13 cellular contexts compared by ENCODE assay signal in the genomic region with DNA sequence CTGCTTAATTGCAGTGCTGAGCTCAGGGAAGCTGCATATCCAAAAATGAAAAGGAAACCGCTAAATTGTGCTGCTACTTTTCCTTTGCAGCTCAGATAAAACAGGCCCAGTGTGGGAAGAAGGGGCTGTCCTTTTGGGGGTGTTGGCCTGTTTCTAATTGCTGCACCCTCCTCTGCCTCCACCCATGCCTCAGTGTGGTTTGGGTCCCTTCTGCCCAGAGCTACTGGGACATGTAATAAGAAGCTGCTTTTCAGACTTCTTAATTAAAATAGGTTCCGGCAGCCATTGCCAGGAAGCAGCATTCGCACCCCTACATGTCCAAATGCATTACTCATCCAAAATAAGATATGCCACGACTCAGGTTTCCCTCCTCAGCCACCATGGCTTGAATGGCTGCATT.
"Had no signal": no experiment of that assay in that cellular context is flagged by ENCODE, and none has a peak within 500 bp of the region (broad histone marks: within the 10 kb centered on the region; RNA-seq: fewer than 3 reads in every experiment).

No MANE protein-coding gene starts in this region.

- FAIRE-seq: colon, urothelium cell line had no signal

- DNase-seq: activated CD4-positive, alpha-beta T cell treated with anti-CD3 and anti-CD28 coated beads for 1 hour; activated CD4-positive, alpha-beta T cell treated with anti-CD3 and anti-CD28 coated beads, Interleukin-2, amount 50 U/mL, for 4 hours; activated CD8-positive, alpha-beta memory T cell treated with anti-CD3 and anti-CD28 coated beads, Interleukin-2, amount 10 ng/mL, durations not matched to agents 7 days and 5 days; activated naive CD4-positive, alpha-beta T cell treated with anti-CD3 and anti-CD28 coated beads, Interleukin-2, amount 50 U/mL, for 16 hours; activated T-cell treated with anti-CD3 and anti-CD28 coated beads, Interleukin-2, amount 50 U/mL, for 24 hours; foreskin fibroblast; hypothalamus; mesendoderm; stimulated activated CD4-positive, alpha-beta T cell treated with anti-CD3 and anti-CD28 coated beads, Interleukin-2, amount 100 ng/mL, for 24 hours had no signal

- ATAC-seq: activated CD8-positive, alpha-beta memory T cell treated with anti-CD3 and anti-CD28 coated beads, Interleukin-2, amount 10 ng/mL, durations not matched to agents 7 days and 5 days; esophagus mucosa had no signal

- H3K36me3 ChIP-seq: prostate gland had no signal

- H3K9me3 ChIP-seq: prostate gland had no signal

- H3K4me3 ChIP-seq: prostate gland had no signal

- H3K27ac ChIP-seq: prostate gland had no signal
